8 cellular contexts compared by ENCODE assay signal in genomic region chr11:75562048-75562835, GRCh38. TPM values are rescaled to one million over a fixed set of nuclear protein-coding genes. Genes with fewer than 3 reads are reported as not detected.
DNase-seq lines count a peak whose midpoint lies in the region; ATAC-seq and TF ChIP-seq lines count a peak whose summit lies in the region.

Gene SERPINH1, plus strand, starts transcription at chr11:75562253. Its CDS starts 4,097 bp downstream, at chr11:75566350.

- peak within 1 kb of the TSS; percentile 99 for H3K4me3 Mint-ChIP-seq in activated CD4-positive, alpha-beta memory T cell treated with anti-CD3 and anti-CD28 coated beads for 36 hours

- 1% methylated on average over 48 to 51 of the region's 51 CpGs for WGBS in lower leg skin, 2 donors

- peaks cover 6% of the 10 kb centered on the region; the same call in 1 of the 2 replicates for H3K9me3 ChIP-seq in AG04450 (ENCODE audit: control insufficient read depth, insufficient read depth, low read length)

- H3K36me3 Mint-ChIP-seq in activated CD4-positive, alpha-beta memory T cell treated with anti-CD3 and anti-CD28 coated beads for 36 hours: no peaks in the 10 kb centered on the region

- POLR2A ChIA-PET in AG04450 (lab: Yijun Ruan, JAX): interaction anchor here (0.8 to 6.9 kb wide), 8 partner anchors 8 to 148 kb away, joined by 3 to 120 read pairs (median 4); partner anchors contain the start of gene GDPD5
- POLR2A ChIA-PET in activated CD4-positive, alpha-beta memory T cell treated with anti-CD3 and anti-CD28 coated beads for 36 hours (lab: Charles Lee): interaction anchor here (0.8 to 1.7 kb wide), 6 partner anchors 8 to 253 kb away, joined by 3 to 7 read pairs (median 4); no protein-coding TSS in a partner anchor

- DNase-seq in AG04450 (ENCODE audit: low read depth, low spot score): no peak
- peak; percentile 87 for DNase-seq in NCI-H748 (lab: John Stamatoyannopoulos, UW; ENCODE audit: unreplicated experiment)
- peak; percentile 89 for DNase-seq in activated CD4-positive, alpha-beta memory T cell treated with anti-CD3 and anti-CD28 coated beads for 36 hours
- peak; percentile 88 for DNase-seq in ecto neural progenitor cell (ENCODE audit: low spot score)
- DNase-seq in lower leg skin (ENCODE audit: low spot score in 2 of 2): peak; percentile 84 to 97
- DNase-seq in stimulated activated CD4-positive, alpha-beta T cell treated with anti-CD3 and anti-CD28 coated beads, Interleukin-4, amount 100 ng/mL, for 4 hours: peak; percentile 46 to 63

- CTCF ChIA-PET in AG04450 (lab: Charles Lee): interaction anchor here (0.6 to 1.6 kb wide), 4 partner anchors 9 to 17 kb away, joined by 3 to 8 read pairs (median 4); no protein-coding TSS in a partner anchor
- CTCF ChIA-PET in activated CD4-positive, alpha-beta memory T cell treated with anti-CD3 and anti-CD28 coated beads for 36 hours (lab: Charles Lee): interaction anchor here (0.6 to 1.7 kb wide), 8 partner anchors 8 to 539 kb away, joined by 3 to 5 read pairs (median 4); no protein-coding TSS in a partner anchor

- no peaks in the 10 kb centered on the region for H3K27me3 ChIP-seq in AG04450 (ENCODE audit: control insufficient read depth, insufficient read depth, low read length)

- peak within 1 kb of the TSS; percentile 99 for H3K27ac Mint-ChIP-seq in activated CD4-positive, alpha-beta memory T cell treated with anti-CD3 and anti-CD28 coated beads for 36 hours

- peaks cover 32% of the 10 kb centered on the region for H3K4me1 Mint-ChIP-seq in activated CD4-positive, alpha-beta memory T cell treated with anti-CD3 and anti-CD28 coated beads for 36 hours (ENCODE audit: low read depth)

- no peak for TF ChIP-seq POLR2A in lower leg skin (IDR thresholded peaks at IDR 0.05)

- ATAC-seq in GM19025 (IDR thresholded peaks at IDR 0.05; ENCODE audit: low read depth, unreplicated experiment) (peak; percentile 62), HG03196 (IDR thresholded peaks at IDR 0.05; ENCODE audit: unreplicated experiment) (peak; percentile 60)

- no peaks in the 10 kb centered on the region for H3K9me3 Mint-ChIP-seq in activated CD4-positive, alpha-beta memory T cell treated with anti-CD3 and anti-CD28 coated beads for 36 hours

- peak within 1 kb of the TSS; percentile 97 for H3K27ac ChIP-seq in AG04450 (ENCODE audit: low read depth, low read length)

- H3K4me3 ChIP-seq in AG04450 (ENCODE audit: low read depth, low read length): peak within 1 kb of the TSS; percentile 77
- peak within 1 kb of the TSS; percentile 90 for H3K4me3 ChIP-seq in lower leg skin (ENCODE audit: low read depth, poor library complexity, severe bottlenecking)

- intact Hi-C loops in activated CD4-positive, alpha-beta memory T cell treated with anti-CD3 and anti-CD28 coated beads for 36 hours (cut with micrococcal nuclease): loop anchor here (1.0 to 2.0 kb wide), 2 partner anchors 15 to 36 kb away; no protein-coding TSS in a partner anchor
- intact Hi-C loops in lower leg skin (cut with DNase I; ENCODE audit: low total_unique reads): no loop called here

- TF ChIP-seq CTCF in AG04450 (IDR thresholded peaks at IDR 0.05; ENCODE audit: low read depth, low read length): no peak
- no peak for TF ChIP-seq CTCF in lower leg skin (IDR thresholded peaks at IDR 0.05)

- no peaks in the 10 kb centered on the region for H3K27me3 Mint-ChIP-seq in activated CD4-positive, alpha-beta memory T cell treated with anti-CD3 and anti-CD28 coated beads for 36 hours

RNA-seq across cellular contexts. Expression of gene SERPINH1, which starts in this region (rescaled TPM):
- polyA plus RNA-seq in AG04450 (2011; rRNA removed): 881 and 1,147 TPM in 2 replicates
- 437 and 536 TPM in 2 replicates for polyA minus RNA-seq in AG04450 (2011; rRNA and poly(A)+ RNA removed)
- total RNA-seq in activated CD4-positive, alpha-beta memory T cell treated with anti-CD3 and anti-CD28 coated beads for 36 hours: 10 to 100 TPM; 15.2 to 17.4 TPM
- total RNA-seq in lower leg skin: 100 to 1,000 TPM in 2 of 4 donors, 10 to 100 TPM in 2; 73.3 to 116 (median 94.3) TPM

Comparison
In these comparisons a context has a peak if more than half of its experiments do, and no peak if none do; other contexts are left out.
1. RNA of gene SERPINH1 (total RNA-seq): 73.3 to 116 TPM in lower leg skin; 15.2 to 17.4 TPM in activated CD4-positive, alpha-beta memory T cell treated with anti-CD3 and anti-CD28 coated beads for 36 hours; every median in the first group is over 4 times any median in the second.